ENCODE assay signal across 8 cellular contexts in genomic region chr16:30921748-30922419, GRCh38. TPM values are rescaled to one million over a fixed set of nuclear protein-coding genes. Genes with fewer than 3 reads are reported as not detected.
A peak's percentile ranks its signal among the peaks of the same experiment; 100 is the strongest.
DNase-seq lines count a peak whose midpoint lies in the region; ATAC-seq and TF ChIP-seq lines count a peak whose summit lies in the region.

No MANE protein-coding gene starts in this region.

- H3F3A ChIP-seq in GM23338 (replicated peaks; ENCODE audit: low read depth), result peaks cover 5% of the 10 kb centered on the region; the same call in 1 of the 2 replicates

- no peaks in the 10 kb centered on the region for H3K9me2 ChIP-seq in GM23338 (ENCODE audit: insufficient read depth)

- peaks cover 11% of the 10 kb centered on the region for H3K4me1 Mint-ChIP-seq in GM23338

- peaks cover 4% of the 10 kb centered on the region; the same call in 1 of the 2 replicates for H4K20me1 ChIP-seq in GM23338 (replicated peaks; ENCODE audit: insufficient read depth)

- H3K27me3 Mint-ChIP-seq in GM23338 (ENCODE audit: insufficient read depth, low read depth, poor library complexity), result peaks cover 21% of the 10 kb centered on the region

- DNase-seq in BJ (ENCODE audit: low read depth), result no peak
- peak; percentile 99 for DNase-seq in GM23338 (ENCODE audit: low spot score)
- peak; percentile 92 to 94 for DNase-seq in NCI-H1930 (lab: John Stamatoyannopoulos, UW)
- DNase-seq in T1000 (lab: John Stamatoyannopoulos, UW), result peak; percentile 60
- peak; percentile 90 for DNase-seq in astrocyte of the spinal cord (ENCODE audit: low read depth, low spot score)
- peak in 49 of 51 donors; percentile 36 to 89 (median 77) for DNase-seq in hypothalamus (lab: John Stamatoyannopoulos, UW)
- peak; percentile 62 for DNase-seq in retinal pigment epithelial cell (ENCODE audit: low read depth)

- H3K27ac Mint-ChIP-seq in GM23338, result peak overlapping the region; percentile 99

- H3K4me3 ChIP-seq in BJ (ENCODE audit: low read depth, low read length), result peak overlapping the region; percentile 57
- peak overlapping the region; percentile 76 for H3K4me3 ChIP-seq in GM23338
- H3K4me3 ChIP-seq in astrocyte of the spinal cord (ENCODE audit: low read depth, low read length), result peak overlapping the region; percentile 63
- peak overlapping the region; percentile 73 for H3K4me3 ChIP-seq in retinal pigment epithelial cell (ENCODE audit: low read length)

- H3K79me2 ChIP-seq in GM23338 (replicated peaks; ENCODE audit: insufficient read depth), result peaks cover 18% of the 10 kb centered on the region

- H2AFZ ChIP-seq in GM23338, result no peak overlapping the region

- TF ChIP-seq CTCF in BJ (IDR thresholded peaks at IDR 0.05; ENCODE audit: insufficient read depth, low read depth, low read length) (peak; percentile 91), GM23338 (conservative IDR thresholded peaks at IDR 0.05; ENCODE audit: low read depth in 2 of 2) (peak; percentile 94 to 95), astrocyte of the spinal cord (IDR thresholded peaks at IDR 0.05; ENCODE audit: low read depth, low read length) (peak; percentile 94), retinal pigment epithelial cell (conservative IDR thresholded peaks at IDR 0.05; ENCODE audit: low read depth, low read length) (peak; percentile 89)

- peak overlapping the region; percentile 99 for H3K4me3 Mint-ChIP-seq in GM23338

- peak overlapping the region; percentile 94 for H3K27ac ChIP-seq in GM23338 (ENCODE audit: low read depth)

- CTCF ChIA-PET in BJ (lab: Yijun Ruan, JAX), result interaction anchor here (0.8 to 2.7 kb wide), 5 partner anchors 13 to 83 kb away, joined by 3 to 19 read pairs (median 4); no protein-coding TSS in a partner anchor

- peak; percentile 30 for ATAC-seq in GM23338
- no peak for ATAC-seq in GM18873 (IDR thresholded peaks at IDR 0.05; ENCODE audit: low FRiP score, unreplicated experiment)

- H3K9me3 Mint-ChIP-seq in GM23338, result no peaks in the 10 kb centered on the region

- peaks cover 7% of the 10 kb centered on the region; the same call in 1 of the 2 replicates for H3K4me1 ChIP-seq in GM23338 (ENCODE audit: insufficient read depth)

- H3K27me3 ChIP-seq in BJ (ENCODE audit: control insufficient read depth, insufficient read depth, low read length) (no peaks in the 10 kb centered on the region), GM23338 (ENCODE audit: insufficient read depth) (no peaks in the 10 kb centered on the region)

- H3K36me3 ChIP-seq in BJ (ENCODE audit: control insufficient read depth, insufficient read depth, low read length) (peaks cover 4% of the 10 kb centered on the region), GM23338 (ENCODE audit: insufficient read depth) (no peaks in the 10 kb centered on the region; the same call in 1 of the 2 replicates)

- peak overlapping the region; percentile 86 for H3K4me2 ChIP-seq in GM23338

- in situ Hi-C loops in astrocyte of the spinal cord (cut with HindIII; ENCODE audit: low sequenced_read_pairs), result no loop called here

- peaks cover 6% of the 10 kb centered on the region for H3K36me3 Mint-ChIP-seq in GM23338 (ENCODE audit: low read depth)

- POLR2A ChIA-PET in BJ (lab: Charles Lee), result interaction anchor here (0.6 kb wide), 1 partner anchor 13 kb away, joined by 11 read pairs; no protein-coding TSS in a partner anchor

TF ChIP-seq in GM23338, 12 proteins besides CTCF, POLR2A, EP300 and RAD21:
- TF ChIP-seq POLR2AphosphoS5 (IDR thresholded peaks at IDR 0.05; ENCODE audit: low read depth), result peak; percentile 47
- TF ChIP-seq JUNB (IDR thresholded peaks at IDR 0.05; ENCODE audit: unreplicated experiment), result no peak
TF ChIP-seq in GM23338: peak in this region for 1.

RNA-seq across cellular contexts. Expression of gene FBXL19, which starts 1.5 kb away (rescaled TPM):
- polyA plus RNA-seq in BJ (2011; rRNA removed) (5.9 and 7.6 TPM in 2 replicates), GM23338 (2016; fragmentation: Nextera tagmentation; extraction: Ambion mirVana) (12.5 and 16.4 TPM in 2 replicates)
- polyA minus RNA-seq in BJ (2011; rRNA and poly(A)+ RNA removed), result 5.5 and 7.6 TPM in 2 replicates
- total RNA-seq in GM23338 (2014; rRNA removed; shearing (Covaris generic)), result 63.5 and 71.5 TPM in 2 replicates

RNA-seq across cellular contexts. Expression of gene CTF1, which starts 25.5 kb away (rescaled TPM):
- 14.9 and 22.2 TPM in 2 replicates for polyA plus RNA-seq in BJ (2011; rRNA removed)
- 6.6 and 8.8 TPM in 2 replicates for polyA minus RNA-seq in BJ (2011; rRNA and poly(A)+ RNA removed)
- 0.52 and 0.54 TPM in 2 replicates for total RNA-seq in GM23338 (2014; rRNA removed; shearing (Covaris generic))
- polyA plus RNA-seq in GM23338 (2016; fragmentation: Nextera tagmentation; extraction: Ambion mirVana), result 0.24 and 0.43 TPM in 2 replicates

RNA-seq across cellular contexts. Expression of gene ORAI3, which starts 27.0 kb away (rescaled TPM):
- 25.6 and 37.1 TPM in 2 replicates for polyA plus RNA-seq in BJ (2011; rRNA removed)
- polyA minus RNA-seq in BJ (2011; rRNA and poly(A)+ RNA removed), result 22.4 and 25.4 TPM in 2 replicates
- total RNA-seq in GM23338 (2014; rRNA removed; shearing (Covaris generic)), result 14.9 and 15.9 TPM in 2 replicates
- polyA plus RNA-seq in GM23338 (2016; fragmentation: Nextera tagmentation; extraction: Ambion mirVana), result 6.9 and 9.8 TPM in 2 replicates

RNA-seq across cellular contexts. Expression of gene BCL7C, which starts 28.0 kb away (rescaled TPM):
- 27.4 and 27.8 TPM in 2 replicates for polyA plus RNA-seq in BJ (2011; rRNA removed)
- polyA minus RNA-seq in BJ (2011; rRNA and poly(A)+ RNA removed), result 6.5 and 9.4 TPM in 2 replicates
- total RNA-seq in GM23338 (2014; rRNA removed; shearing (Covaris generic)), result 17.5 and 20.4 TPM in 2 replicates
- 21.8 and 22.1 TPM in 2 replicates for polyA plus RNA-seq in GM23338 (2016; fragmentation: Nextera tagmentation; extraction: Ambion mirVana)

RNA-seq across cellular contexts. Expression of gene SETD1A, which starts 35.7 kb away (rescaled TPM):
- polyA plus RNA-seq in BJ (2011; rRNA removed) (0.96 and 1.4 TPM in 2 replicates), GM23338 (2016; fragmentation: Nextera tagmentation; extraction: Ambion mirVana) (10.8 and 10.9 TPM in 2 replicates)
- 3.1 TPM in 2 replicates for polyA minus RNA-seq in BJ (2011; rRNA and poly(A)+ RNA removed)
- total RNA-seq in GM23338 (2014; rRNA removed; shearing (Covaris generic)), result 14.5 and 21.9 TPM in 2 replicates

Comparison
In these comparisons a context has a peak if more than half of its experiments do, and no peak if none do; other contexts are left out.
1. RNA of gene CTF1, which starts 25.5 kb away (polyA plus RNA-seq): 14.9 to 22.2 TPM in BJ; 0.24 to 0.43 TPM in GM23338; every median in the first group is over 10 times any median in the second.
2. Peak in every context shown above with its lines, with median percentiles within 50 percentile points of each other: H3K4me3 ChIP-seq and CTCF ChIP-seq.